ENCODE assay signal across 1 cellular context in genomic region chr3:172079326-172079976, GRCh38.
TF ChIP-seq lines count a peak whose summit lies in the region.

No MANE protein-coding gene starts in this region.

TF ChIP-seq in K562, 482 proteins besides CTCF, POLR2A, EP300 and RAD21 (continued from another document and continues in another):
- TF ChIP-seq, protein P1, sequence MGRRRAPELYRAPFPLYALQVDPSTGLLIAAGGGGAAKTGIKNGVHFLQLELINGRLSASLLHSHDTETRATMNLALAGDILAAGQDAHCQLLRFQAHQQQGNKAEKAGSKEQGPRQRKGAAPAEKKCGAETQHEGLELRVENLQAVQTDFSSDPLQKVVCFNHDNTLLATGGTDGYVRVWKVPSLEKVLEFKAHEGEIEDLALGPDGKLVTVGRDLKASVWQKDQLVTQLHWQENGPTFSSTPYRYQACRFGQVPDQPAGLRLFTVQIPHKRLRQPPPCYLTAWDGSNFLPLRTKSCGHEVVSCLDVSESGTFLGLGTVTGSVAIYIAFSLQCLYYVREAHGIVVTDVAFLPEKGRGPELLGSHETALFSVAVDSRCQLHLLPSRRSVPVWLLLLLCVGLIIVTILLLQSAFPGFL (CRISPR knock-in tag; IDR thresholded peaks at IDR 0.05) = no peak
- TF ChIP-seq PRMT5 (CRISPR knock-in tag; IDR thresholded peaks at IDR 0.05) (no peak), ZBTB40 (IDR thresholded peaks at IDR 0.05) (peak; percentile 72), ZBTB40 (CRISPR knock-in tag; IDR thresholded peaks at IDR 0.05) (no peak), CTCFL (IDR thresholded peaks at IDR 0.05; ENCODE audit: borderline replicate concordance, insufficient read depth, low read depth, low read length, poor library complexity, severe bottlenecking) (no peak), POLR2H (tag; IDR thresholded peaks at IDR 0.05; ENCODE audit: low read depth) (peak; percentile 17; the same call in 1 of the 2 replicates), RFX5 (IDR thresholded peaks at IDR 0.05; ENCODE audit: low read depth, low read length) (no peak), STAT5B (CRISPR knock-in tag; IDR thresholded peaks at IDR 0.05) (no peak), HNRNPL (IDR thresholded peaks at IDR 0.05; ENCODE audit: low read depth, low read length) (no peak), RFX7 (CRISPR knock-in tag; IDR thresholded peaks at IDR 0.05) (no peak), HDAC6 (IDR thresholded peaks at IDR 0.05; ENCODE audit: low read depth, low read length) (no peak), ZNF140 (CRISPR knock-in tag; IDR thresholded peaks at IDR 0.05) (no peak), SIN3B (IDR thresholded peaks at IDR 0.05; ENCODE audit: low read depth) (no peak), NELFE (IDR thresholded peaks at IDR 0.05; ENCODE audit: insufficient read depth, insufficient read length) (no peak), KDM1A (IDR thresholded peaks at IDR 0.05) (peak in 1 of 2 experiments; percentile 21; a peak in 1 of 4 replicates), SOX6 (IDR thresholded peaks at IDR 0.05) (no peak), ZKSCAN1 (IDR thresholded peaks at IDR 0.05; ENCODE audit: low read depth, low read length) (no peak), NCOA4 (IDR thresholded peaks at IDR 0.05; ENCODE audit: partially characterized antibody) (no peak), DMBX1 (CRISPR knock-in tag; IDR thresholded peaks at IDR 0.05; ENCODE audit: borderline replicate concordance) (no peak), NFRKB (IDR thresholded peaks at IDR 0.05; ENCODE audit: low read depth) (no peak), FOS (IDR thresholded peaks at IDR 0.05; ENCODE audit: extremely low read depth, insufficient read length) (no peak), SUPT5H (IDR thresholded peaks at IDR 0.05) (no peak), JUN (IDR thresholded peaks at IDR 0.05; ENCODE audit: borderline replicate concordance, low read depth, low read length) (no peak), JUN (CRISPR knock-in tag; IDR thresholded peaks at IDR 0.05; ENCODE audit: borderline replicate concordance) (no peak), POLR3A (IDR thresholded peaks at IDR 0.05; ENCODE audit: borderline replicate concordance, extremely low read depth, insufficient read depth, insufficient read length) (no peak), MEF2A (IDR thresholded peaks at IDR 0.05; ENCODE audit: control insufficient read depth, low read depth, low read length) (no peak), JUND (IDR thresholded peaks at IDR 0.05; ENCODE audit: borderline replicate concordance, low read depth, low read length) (0 out of 2 replicates have a peak, but pooled peaks have one; percentile 2), JUND (tag; IDR thresholded peaks at IDR 0.05; ENCODE audit: borderline replicate concordance, low read depth, low read length) (0 out of 3 replicates have a peak, but pooled peaks have one; percentile 8), CBFA2T3 (IDR thresholded peaks at IDR 0.05) (peak; percentile 34; the same call in 1 of the 2 replicates), ZNF766 (CRISPR knock-in tag; conservative IDR thresholded peaks at IDR 0.05) (no peak), RAD51 (IDR thresholded peaks at IDR 0.05; ENCODE audit: borderline replicate concordance, low read depth) (no peak), SPI1 (IDR thresholded peaks at IDR 0.05; ENCODE audit: borderline replicate concordance, low read depth, low read length) (peak; percentile 64; the same call in 1 of the 2 replicates), STAT5A (IDR thresholded peaks at IDR 0.05; ENCODE audit: borderline replicate concordance, low read length) (peak; percentile 55), NONO (IDR thresholded peaks at IDR 0.05; ENCODE audit: low read depth in 2 of 2, low read length in 1 of 2) (no peak), DPF2 (IDR thresholded peaks at IDR 0.05) (peak; percentile 68), JUNB (CRISPR knock-in tag; conservative IDR thresholded peaks at IDR 0.05) (no peak), ARID1B (IDR thresholded peaks at IDR 0.05) (peak; percentile 71), ZFP1 (CRISPR knock-in tag; IDR thresholded peaks at IDR 0.05) (no peak), ZBTB34 (CRISPR knock-in tag; IDR thresholded peaks at IDR 0.05) (no peak), ZNF282 (CRISPR knock-in tag; IDR thresholded peaks at IDR 0.05) (no peak), U2AF1 (optimal IDR thresholded peaks at IDR 0.05; ENCODE audit: low read depth, low read length) (no peak), TRIM24 (IDR thresholded peaks at IDR 0.05) (no peak), CREM (IDR thresholded peaks at IDR 0.05; ENCODE audit: low read depth) (no peak), ZNF830 (CRISPR knock-in tag; IDR thresholded peaks at IDR 0.05) (no peak), KDM5B (IDR thresholded peaks at IDR 0.05; ENCODE audit: insufficient replicate concordance, low read depth, low read length) (no peak)
- TF ChIP-seq, protein P2, sequence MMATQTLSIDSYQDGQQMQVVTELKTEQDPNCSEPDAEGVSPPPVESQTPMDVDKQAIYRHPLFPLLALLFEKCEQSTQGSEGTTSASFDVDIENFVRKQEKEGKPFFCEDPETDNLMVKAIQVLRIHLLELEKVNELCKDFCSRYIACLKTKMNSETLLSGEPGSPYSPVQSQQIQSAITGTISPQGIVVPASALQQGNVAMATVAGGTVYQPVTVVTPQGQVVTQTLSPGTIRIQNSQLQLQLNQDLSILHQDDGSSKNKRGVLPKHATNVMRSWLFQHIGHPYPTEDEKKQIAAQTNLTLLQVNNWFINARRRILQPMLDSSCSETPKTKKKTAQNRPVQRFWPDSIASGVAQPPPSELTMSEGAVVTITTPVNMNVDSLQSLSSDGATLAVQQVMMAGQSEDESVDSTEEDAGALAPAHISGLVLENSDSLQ (IDR thresholded peaks at IDR 0.05) = peak; percentile 36; the same call in 1 of the 2 replicates
- TF ChIP-seq, protein P3, sequence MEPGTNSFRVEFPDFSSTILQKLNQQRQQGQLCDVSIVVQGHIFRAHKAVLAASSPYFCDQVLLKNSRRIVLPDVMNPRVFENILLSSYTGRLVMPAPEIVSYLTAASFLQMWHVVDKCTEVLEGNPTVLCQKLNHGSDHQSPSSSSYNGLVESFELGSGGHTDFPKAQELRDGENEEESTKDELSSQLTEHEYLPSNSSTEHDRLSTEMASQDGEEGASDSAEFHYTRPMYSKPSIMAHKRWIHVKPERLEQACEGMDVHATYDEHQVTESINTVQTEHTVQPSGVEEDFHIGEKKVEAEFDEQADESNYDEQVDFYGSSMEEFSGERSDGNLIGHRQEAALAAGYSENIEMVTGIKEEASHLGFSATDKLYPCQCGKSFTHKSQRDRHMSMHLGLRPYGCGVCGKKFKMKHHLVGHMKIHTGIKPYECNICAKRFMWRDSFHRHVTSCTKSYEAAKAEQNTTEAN (CRISPR knock-in tag; IDR thresholded peaks at IDR 0.05) = no peak
- TF ChIP-seq, protein P4, sequence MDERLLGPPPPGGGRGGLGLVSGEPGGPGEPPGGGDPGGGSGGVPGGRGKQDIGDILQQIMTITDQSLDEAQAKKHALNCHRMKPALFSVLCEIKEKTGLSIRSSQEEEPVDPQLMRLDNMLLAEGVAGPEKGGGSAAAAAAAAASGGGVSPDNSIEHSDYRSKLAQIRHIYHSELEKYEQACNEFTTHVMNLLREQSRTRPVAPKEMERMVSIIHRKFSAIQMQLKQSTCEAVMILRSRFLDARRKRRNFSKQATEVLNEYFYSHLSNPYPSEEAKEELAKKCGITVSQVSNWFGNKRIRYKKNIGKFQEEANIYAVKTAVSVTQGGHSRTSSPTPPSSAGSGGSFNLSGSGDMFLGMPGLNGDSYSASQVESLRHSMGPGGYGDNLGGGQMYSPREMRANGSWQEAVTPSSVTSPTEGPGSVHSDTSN (CRISPR knock-in tag; IDR thresholded peaks at IDR 0.05; ENCODE audit: low read depth) = no peak
- TF ChIP-seq, protein P4 (tag; conservative IDR thresholded peaks at IDR 0.05; ENCODE audit: low read depth) = 0 out of 2 replicates have a peak, but pooled peaks have one; percentile 21
- TF ChIP-seq, protein P5, sequence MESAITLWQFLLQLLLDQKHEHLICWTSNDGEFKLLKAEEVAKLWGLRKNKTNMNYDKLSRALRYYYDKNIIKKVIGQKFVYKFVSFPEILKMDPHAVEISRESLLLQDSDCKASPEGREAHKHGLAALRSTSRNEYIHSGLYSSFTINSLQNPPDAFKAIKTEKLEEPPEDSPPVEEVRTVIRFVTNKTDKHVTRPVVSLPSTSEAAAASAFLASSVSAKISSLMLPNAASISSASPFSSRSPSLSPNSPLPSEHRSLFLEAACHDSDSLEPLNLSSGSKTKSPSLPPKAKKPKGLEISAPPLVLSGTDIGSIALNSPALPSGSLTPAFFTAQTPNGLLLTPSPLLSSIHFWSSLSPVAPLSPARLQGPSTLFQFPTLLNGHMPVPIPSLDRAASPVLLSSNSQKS (CRISPR knock-in tag; IDR thresholded peaks at IDR 0.05) = no peak
